In the genomic region with DNA sequence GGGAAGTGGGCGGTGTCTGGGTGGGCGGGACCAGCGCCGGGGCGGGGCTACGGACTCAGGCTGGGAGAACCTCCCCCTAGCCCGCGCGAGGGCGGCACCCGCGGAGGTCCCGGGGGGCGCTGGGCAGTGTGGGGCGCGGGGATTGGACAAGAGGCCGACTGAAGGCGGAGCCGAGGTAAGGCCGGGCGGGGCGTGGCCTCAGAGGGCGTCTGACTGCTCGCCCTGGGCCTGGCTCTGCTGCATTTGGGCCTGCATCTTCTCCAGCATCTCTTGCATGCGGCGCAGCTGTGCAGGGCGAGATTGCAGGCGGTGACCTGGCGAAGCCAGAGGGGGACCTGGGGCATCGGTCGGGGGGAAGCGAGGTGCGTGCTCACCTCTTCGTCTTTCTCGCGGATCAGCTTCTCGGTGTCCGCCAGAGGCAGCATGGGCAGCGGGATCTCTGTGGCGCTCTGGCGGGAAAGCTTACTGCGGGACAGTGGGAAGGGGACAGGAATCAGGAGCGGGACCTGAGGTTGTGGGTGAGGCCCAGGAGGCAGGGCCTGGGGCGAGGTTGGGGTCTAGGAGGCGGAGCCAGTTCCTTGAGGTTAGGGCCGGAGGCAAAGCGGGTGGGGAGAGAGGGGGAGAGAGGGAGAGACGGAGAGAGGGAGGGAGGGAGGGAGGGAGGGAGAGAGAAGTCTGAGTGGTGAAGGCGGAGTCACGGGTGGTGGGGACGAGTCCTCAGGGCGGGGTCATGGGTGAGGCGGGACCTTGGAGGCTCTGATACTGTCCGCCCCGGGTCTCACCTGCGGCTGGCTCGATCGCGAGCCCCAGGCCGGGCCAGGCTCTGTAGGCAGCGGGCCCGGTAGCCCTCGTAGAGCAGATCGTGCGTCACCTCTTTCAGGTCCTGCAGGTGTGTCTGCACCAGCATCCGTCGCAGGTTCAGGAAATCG, we compare ENCODE assay signal across 1 cellular context.
TF ChIP-seq lines count a peak whose summit lies in the region.

No MANE protein-coding gene starts in this region.

TF ChIP-seq in HEK293, 187 proteins besides CTCF, POLR2A, EP300 and RAD21 (continued from another document and continues in another):
- no peak for TF ChIP-seq MEIS1 (CRISPR knock-in tag; IDR thresholded peaks at IDR 0.05; ENCODE audit: borderline replicate concordance)
- TF ChIP-seq ZNF791 (tag by site-specific recombination; IDR thresholded peaks at IDR 0.05): no peak
- peak; percentile 87 for TF ChIP-seq ZBTB11 (tag by site-specific recombination; conservative IDR thresholded peaks at IDR 0.05; ENCODE audit: low read depth)
- TF ChIP-seq ZNF544 (tag by site-specific recombination; IDR thresholded peaks at IDR 0.05): no peak
- no peak for TF ChIP-seq ZNF654 (tag by site-specific recombination; IDR thresholded peaks at IDR 0.05; ENCODE audit: low read depth)
- TF ChIP-seq ZNF530 (tag by site-specific recombination; IDR thresholded peaks at IDR 0.05; ENCODE audit: low read depth): no peak
- TF ChIP-seq YY1 (tag by site-specific recombination; IDR thresholded peaks at IDR 0.05): no peak
- no peak for TF ChIP-seq ZNF280C (tag by site-specific recombination; IDR thresholded peaks at IDR 0.05)
- TF ChIP-seq ZNF571 (tag by site-specific recombination; IDR thresholded peaks at IDR 0.05): no peak
- TF ChIP-seq ZBTB1 (tag by site-specific recombination; IDR thresholded peaks at IDR 0.05): no peak
- TF ChIP-seq ZIC2 (tag by site-specific recombination; IDR thresholded peaks at IDR 0.05): peak; percentile 86
- TF ChIP-seq ZNF184 (tag by site-specific recombination; IDR thresholded peaks at IDR 0.05): no peak
- TF ChIP-seq ZNF585B (tag by site-specific recombination; IDR thresholded peaks at IDR 0.05): no peak
- TF ChIP-seq ZBTB7A (tag by site-specific recombination; IDR thresholded peaks at IDR 0.05; ENCODE audit: low read depth): peak; percentile 85
- TF ChIP-seq, protein P1, sequence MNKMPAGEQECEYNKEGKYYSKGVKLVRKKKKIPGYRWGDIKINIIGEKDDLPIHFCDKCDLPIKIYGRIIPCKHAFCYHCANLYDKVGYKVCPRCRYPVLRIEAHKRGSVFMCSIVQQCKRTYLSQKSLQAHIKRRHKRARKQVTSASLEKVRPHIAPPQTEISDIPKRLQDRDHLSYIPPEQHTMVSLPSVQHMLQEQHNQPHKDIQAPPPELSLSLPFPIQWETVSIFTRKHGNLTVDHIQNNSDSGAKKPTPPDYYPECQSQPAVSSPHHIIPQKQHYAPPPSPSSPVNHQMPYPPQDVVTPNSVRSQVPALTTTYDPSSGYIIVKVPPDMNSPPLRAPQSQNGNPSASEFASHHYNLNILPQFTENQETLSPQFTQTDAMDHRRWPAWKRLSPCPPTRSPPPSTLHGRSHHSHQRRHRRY (tag by site-specific recombination; IDR thresholded peaks at IDR 0.05): peak; percentile 94
- TF ChIP-seq SCRT2 (tag by site-specific recombination; IDR thresholded peaks at IDR 0.05): no peak
- no peak for TF ChIP-seq ZNF292 (tag by site-specific recombination; IDR thresholded peaks at IDR 0.05; ENCODE audit: borderline replicate concordance, low read depth)
- TF ChIP-seq ZNF114 (tag by site-specific recombination; IDR thresholded peaks at IDR 0.05): no peak
- no peak for TF ChIP-seq GLI4 (tag by site-specific recombination; IDR thresholded peaks at IDR 0.05)
- no peak for TF ChIP-seq ZNF202 (tag by site-specific recombination; IDR thresholded peaks at IDR 0.05; ENCODE audit: borderline replicate concordance)
- TF ChIP-seq ZNF623 (tag by site-specific recombination; IDR thresholded peaks at IDR 0.05): no peak
- TF ChIP-seq HIC1 (tag by site-specific recombination; IDR thresholded peaks at IDR 0.05): no peak; the same call in 1 of the 2 replicates
- no peak for TF ChIP-seq TSHZ1 (tag by site-specific recombination; IDR thresholded peaks at IDR 0.05; ENCODE audit: borderline replicate concordance)
- no peak for TF ChIP-seq ZSCAN4 (tag by site-specific recombination; IDR thresholded peaks at IDR 0.05)
- TF ChIP-seq REST (tag by site-specific recombination; IDR thresholded peaks at IDR 0.05): no peak; the same call in 1 of the 2 replicates
- TF ChIP-seq ZNF169 (tag by site-specific recombination; IDR thresholded peaks at IDR 0.05): peak; percentile 27; the same call in 1 of the 2 replicates
- TF ChIP-seq, protein P2, sequence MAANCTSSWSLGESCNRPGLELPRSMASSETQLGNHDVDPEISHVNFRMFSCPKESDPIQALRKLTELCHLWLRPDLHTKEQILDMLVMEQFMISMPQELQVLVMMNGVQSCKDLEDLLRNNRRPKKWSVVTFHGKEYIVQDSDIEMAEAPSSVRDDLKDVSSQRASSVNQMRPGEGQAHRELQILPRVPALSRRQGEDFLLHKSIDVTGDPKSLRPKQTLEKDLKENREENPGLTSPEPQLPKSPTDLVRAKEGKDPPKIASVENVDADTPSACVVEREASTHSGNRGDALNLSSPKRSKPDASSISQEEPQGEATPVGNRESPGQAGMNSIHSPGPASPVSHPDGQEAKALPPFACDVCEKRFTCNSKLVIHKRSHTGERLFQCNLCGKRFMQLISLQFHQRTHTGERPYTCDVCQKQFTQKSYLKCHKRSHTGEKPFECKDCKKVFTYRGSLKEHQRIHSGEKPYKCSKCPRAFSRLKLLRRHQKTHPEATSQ (tag by site-specific recombination; IDR thresholded peaks at IDR 0.05): peak; percentile 96
- peak; percentile 39; the same call in 1 of the 2 replicates for TF ChIP-seq PRDM1 (tag by site-specific recombination; IDR thresholded peaks at IDR 0.05)
- no peak for TF ChIP-seq ZNF416 (tag by site-specific recombination; IDR thresholded peaks at IDR 0.05)
